Comparison of ENCODE assay signal across 8 cellular contexts in genomic region chr3:177777699-177778098, GRCh38.
DNase-seq lines count a peak whose midpoint lies in the region; ATAC-seq and TF ChIP-seq lines count a peak whose summit lies in the region.

No MANE protein-coding gene starts in this region.

- H3K27me3 ChIP-seq in DOHH2 (ENCODE audit: control insufficient read depth, low read length) = no peaks in the 10 kb centered on the region

- intact Hi-C loops in posterior cingulate gyrus (cut with DNase I) = loop anchor here (2.0 to 5.0 kb wide), 3 partner anchors 417 to 727 kb away; partner anchors contain the start of gene TBL1XR1

- no peaks in the 10 kb centered on the region for H3F3A ChIP-seq in DOHH2 (ENCODE audit: control insufficient read depth, insufficient read depth)

- H4K20me1 ChIP-seq in DOHH2 (ENCODE audit: control insufficient read depth, insufficient read depth, low read depth, low read length) = no peaks in the 10 kb centered on the region

- H3K4me3 ChIP-seq in DOHH2 (ENCODE audit: low read length) = no peak overlapping the region

- H3K9me3 ChIP-seq in DOHH2 (ENCODE audit: control insufficient read depth, insufficient read depth, low read length) = no peaks in the 10 kb centered on the region

- peak; percentile 26 to 59 for DNase-seq in NOMO-1 (lab: John Stamatoyannopoulos, UW; ENCODE audit: unreplicated experiment in 2 of 2)
- DNase-seq in activated T-cell treated with anti-CD3 and anti-CD28 coated beads for 48 hours (ENCODE audit: low read depth) = peak; percentile 36
- peak; percentile 57 for DNase-seq in glomerular visceral epithelial cell (ENCODE audit: extremely low spot score)
- peak in 7 of 10 donors; percentile 25 to 89 (median 57) for DNase-seq in posterior cingulate gyrus
- DNase-seq in KG1 (lab: John Stamatoyannopoulos, UW) = no peak

- H3K9me2 ChIP-seq in DOHH2 (replicated peaks; ENCODE audit: control insufficient read depth, low read length) = no peaks in the 10 kb centered on the region

- peaks cover 27% of the 10 kb centered on the region for H3K4me1 ChIP-seq in DOHH2 (ENCODE audit: control insufficient read depth, low read length)

- no peaks in the 10 kb centered on the region for H3K36me3 ChIP-seq in DOHH2 (ENCODE audit: control insufficient read depth, low read length)

- H3K27ac ChIP-seq in DOHH2 (ENCODE audit: low read depth, low read length) = no peak overlapping the region

- no peaks in the 10 kb centered on the region for H3K79me2 ChIP-seq in DOHH2 (ENCODE audit: control insufficient read depth, low read length)

- H3K4me2 ChIP-seq in DOHH2 (ENCODE audit: low read length) = no peak overlapping the region

- TF ChIP-seq CTCF in DOHH2 (IDR thresholded peaks at IDR 0.05; ENCODE audit: low read depth, low read length, poor library complexity, severe bottlenecking) = peak; percentile 70

- ATAC-seq in GM21381 (IDR thresholded peaks at IDR 0.05; ENCODE audit: unreplicated experiment) (peak; percentile 88), HG03521 (IDR thresholded peaks at IDR 0.05; ENCODE audit: unreplicated experiment) (peak; percentile 92)
